Comparison of ENCODE assay signal across 21 cellular contexts in genomic region chr7:140989068-140989467, GRCh38.
A peak's percentile ranks its signal among the peaks of the same experiment; 100 is the strongest.
DNase-seq lines count a peak whose midpoint lies in the region; ATAC-seq and TF ChIP-seq lines count a peak whose summit lies in the region.
"Had no signal": no experiment of that assay in that cellular context is flagged by ENCODE, and none has a peak within 500 bp of the region (broad histone marks: within the 10 kb centered on the region; RNA-seq: fewer than 3 reads in every experiment).

No MANE protein-coding gene starts in this region.

- H3K9me3 Mint-ChIP-seq in nephron = no peaks in the 10 kb centered on the region
- H3K9me3 Mint-ChIP-seq: effector memory CD8-positive, alpha-beta T cell had no signal

- H3K4me1 ChIP-seq in HAP-1 = no peaks in the 10 kb centered on the region
- H3K4me1 ChIP-seq: ascending aorta had no signal

- H3K4me3 ChIP-seq in HAP-1 = no peak overlapping the region
- H3K4me3 ChIP-seq: ascending aorta, lung, skin epidermis had no signal

- no peaks in the 10 kb centered on the region for H3K36me3 Mint-ChIP-seq in nephron (ENCODE audit: low read depth)

- no peaks in the 10 kb centered on the region for H3K36me3 ChIP-seq in HAP-1 (replicated peaks)
- H3K36me3 ChIP-seq: ascending aorta had no signal

- no peaks in the 10 kb centered on the region for H3K4me1 Mint-ChIP-seq in nephron
- H3K4me1 Mint-ChIP-seq: B cell, naive B cell had no signal

- H3K27me3 Mint-ChIP-seq in nephron (ENCODE audit: low read depth) = peaks cover 8% of the 10 kb centered on the region

- no peaks in the 10 kb centered on the region for H3K9me3 ChIP-seq in HAP-1

- H3K27me3 ChIP-seq in HAP-1 (ENCODE audit: low read depth) = no peaks in the 10 kb centered on the region; the same call in 1 of the 2 replicates
- H3K27me3 ChIP-seq: ascending aorta had no signal

- ATAC-seq in GM18858 (IDR thresholded peaks at IDR 0.05; ENCODE audit: unreplicated experiment) (peak; percentile 57), GM21529 (IDR thresholded peaks at IDR 0.05; ENCODE audit: unreplicated experiment) (peak; percentile 68), HG03196 (IDR thresholded peaks at IDR 0.05; ENCODE audit: unreplicated experiment) (no peak)
- ATAC-seq: effector memory CD8-positive, alpha-beta T cell had no signal

- in situ Hi-C loops in HAP-1 (cut with MboI; ENCODE audit: low sequenced_read_pairs) = no loop called here

- no peak for TF ChIP-seq CTCF in nephron (IDR thresholded peaks at IDR 0.05; ENCODE audit: unreplicated experiment in 3 of 3)

- H3K27ac Mint-ChIP-seq in nephron = peak overlapping the region; percentile 53 to 77 (median 63)
- H3K27ac Mint-ChIP-seq: B cell; effector memory CD8-positive, alpha-beta T cell; naive B cell had no signal

- H3K4me3 Mint-ChIP-seq in nephron = no peak overlapping the region
- H3K4me3 Mint-ChIP-seq: B cell; effector memory CD8-positive, alpha-beta T cell; naive B cell had no signal

- DNase-seq in HuH-7 (ENCODE audit: low spot score) (peak; percentile 45), HAP-1 (ENCODE audit: low spot score in 2 of 2) (no peak)
- no peak for DNase-seq in stimulated activated CD4-positive, alpha-beta T cell treated with anti-CD3 and anti-CD28 coated beads, Interleukin-4, amount 100 ng/mL, for 4 hours
- DNase-seq: activated CD4-positive, alpha-beta T cell treated with anti-CD3 and anti-CD28 coated beads, Interleukin-2, amount 50 U/mL, for 48 hours; activated naive CD4-positive, alpha-beta T cell treated with anti-CD3 and anti-CD28 coated beads, Interleukin-2, amount 50 U/mL, for 16 hours; Calu3; cerebellar nuclear complex; effector memory CD8-positive, alpha-beta T cell; naive B cell; NCI-H2029; NCI-H510A; SHP77; stimulated activated CD8-positive, alpha-beta memory T cell treated with anti-CD3 and anti-CD28 coated beads, Interleukin-4, amount 100 ng/mL, for 48 hours had no signal
